ENCODE assay signal across 37 cellular contexts in genomic region chr1:22601610-22602009, GRCh38. TPM values are rescaled to one million over a fixed set of nuclear protein-coding genes. Genes with fewer than 3 reads are reported as not detected.
"Had no signal": no experiment of that assay in that cellular context is flagged by ENCODE, and none has a peak within 500 bp of the region (broad histone marks: within the 10 kb centered on the region; RNA-seq: fewer than 3 reads in every experiment).

No MANE protein-coding gene starts in this region.

- H3K4me2 ChIP-seq: KMS-11 had no signal

- H3K36me3 ChIP-seq: MG63 had no signal

- H3K27ac ChIP-seq: KMS-11 had no signal

- DNase-seq: Karpas-422, Kasumi-1, KBM-7, KG1, MG63, MM.1S, MV-4-11, NCI-H1048, NCI-H1092, NCI-H1092 treated with DMSO at 0.1 percent for 48 hours, NCI-H1105, NCI-H1105 treated with DMSO at 0.1 percent for 48 hours, NCI-H1417 treated with DMSO at 0.1 percent for 48 hours, NCI-H1436, NCI-H1436 treated with DMSO at 0.1 percent for 48 hours, NCI-H146, NCI-H1694, NCI-H1694 treated with DMSO at 0.1 percent for 48 hours, NCI-H187, NCI-H187 treated with DMSO at 0.1 percent for 48 hours, NCI-H1930, NCI-H2029, NCI-H2029 treated with DMSO at 0.1 percent for 48 hours, NCI-H2081, NCI-H2081 treated with DMSO at 0.1 percent for 48 hours, NCI-H2107, NCI-H2171, NCI-H2171 treated with DMSO at 0.1 percent for 48 hours, NCI-H2227 treated with DMSO at 0.1 percent for 48 hours, NCI-H226, NCI-H345, NCI-H446, NCI-H446 treated with DMSO at 0.1 percent for 48 hours had no signal

- H3K9me3 ChIP-seq: MG63 had no signal

- H3K4me3 ChIP-seq: MG63 had no signal

- H3K9ac ChIP-seq: KMS-11 had no signal

RNA-seq across cellular contexts. Expression of gene C1QA, which starts 34.8 kb away (rescaled TPM):
- total RNA-seq: LHCN-M2, M059J, MCF 10A had no signal

RNA-seq across cellular contexts. Expression of gene EPHA8, which starts 38.3 kb away (rescaled TPM):
- total RNA-seq: LHCN-M2, M059J, MCF 10A had no signal

RNA-seq across cellular contexts. Expression of gene C1QC, which starts 41.8 kb away (rescaled TPM):
- total RNA-seq: LHCN-M2, M059J, MCF 10A had no signal

RNA-seq across cellular contexts. Expression of gene C1QB, which starts 51.4 kb away (rescaled TPM):
- total RNA-seq: LHCN-M2, M059J, MCF 10A had no signal
